ENCODE assay signal across 8 cellular contexts in the genomic region with DNA sequence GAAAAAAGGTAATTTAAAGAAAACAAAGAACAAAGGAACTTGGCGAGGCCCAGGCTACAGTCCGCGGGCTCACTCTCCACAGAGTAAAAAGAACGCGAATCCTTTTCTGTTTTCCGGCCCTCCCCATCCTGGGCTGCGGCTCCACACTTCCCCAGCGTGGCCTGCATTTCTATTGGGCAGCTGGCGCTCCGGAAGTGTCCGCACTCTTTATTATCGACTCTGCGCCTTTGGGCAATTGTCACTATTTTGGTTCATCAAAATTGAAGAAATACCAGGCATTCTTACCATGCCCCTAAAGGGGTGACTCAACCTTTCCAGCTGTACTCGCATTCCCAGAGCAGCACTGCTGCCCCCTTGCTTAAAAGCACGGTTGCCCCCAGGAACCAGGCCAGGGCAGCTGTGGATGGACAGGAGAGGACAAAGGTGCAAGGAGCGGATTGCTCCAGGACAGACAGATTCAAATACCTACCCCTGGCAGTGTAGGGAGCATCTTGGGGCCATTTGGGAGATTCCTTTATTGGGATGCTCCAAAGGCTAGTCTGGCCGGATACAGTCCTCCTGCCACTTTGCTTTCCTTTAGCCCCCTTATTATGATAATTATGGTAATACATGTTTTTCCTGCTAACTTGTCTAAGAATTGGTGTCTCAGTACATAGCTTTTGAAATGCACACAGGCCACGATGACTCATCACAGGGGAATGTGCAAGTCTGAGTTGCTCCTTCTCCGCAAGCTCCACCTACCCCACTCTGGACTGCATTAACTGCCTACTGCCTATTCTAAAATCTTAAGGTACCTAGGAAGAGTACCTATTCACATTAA. TPM values are rescaled to one million over a fixed set of nuclear protein-coding genes. Genes with fewer than 3 reads are reported as not detected.
DNase-seq lines count a peak whose midpoint lies in the region; ATAC-seq, FAIRE-seq and TF ChIP-seq lines count a peak whose summit lies in the region.

No MANE protein-coding gene starts in this region.

- no peak overlapping the region for H3K4me3 Mint-ChIP-seq in Caco-2 (ENCODE audit: unreplicated experiment)

- CTCF ChIA-PET in Caco-2 (lab: Charles Lee) (interaction anchor here (0.9 kb wide), 1 partner anchor 100 kb away, joined by 4 read pairs; no protein-coding TSS in a partner anchor), GM12878 (lab: Yijun Ruan, JAX) (interaction anchor here (0.6 to 2.0 kb wide), 8 partner anchors 15 to 1046 kb away, joined by 4 to 11 read pairs (median 4); a partner anchor contains a TSS)

- WGBS in GM12878 (ENCODE audit: insufficient coverage, insufficient replicate concordance, low lambda C conversion rate, missing lambda C conversion rate): 24% methylated on average over 19 of the region's 19 CpGs
- no CpG with 5 or more reads among the region's 19 CpGs for WGBS in iPS DF 6.9 (ENCODE audit: insufficient coverage, insufficient read length)

- peaks cover 31% of the 10 kb centered on the region for H3K79me2 ChIP-seq in GM12878 (ENCODE audit: control insufficient read depth, insufficient read depth, low read length)

- peak overlapping the region; percentile 96 for H3K4me2 ChIP-seq in GM12878 (ENCODE audit: control insufficient read depth, insufficient read depth)

- H3K9ac ChIP-seq in GM12878 (ENCODE audit: control insufficient read depth, insufficient read depth, low read length): peak overlapping the region; percentile 92
- H3K9ac ChIP-seq in skeletal muscle tissue (ENCODE audit: low read depth in 1 of 3, low read length in 3 of 3): peak overlapping the region; percentile 66 to 79 (median 76)

- H3K27ac ChIP-seq in GM12878 (ENCODE audit: control insufficient read depth, insufficient read depth) (peak overlapping the region; percentile 90), iPS DF 6.9 (ENCODE audit: low read length) (no peak overlapping the region), skeletal muscle tissue (ENCODE audit: low read depth, low read length) (peak overlapping the region; percentile 75)

- H3K27me3 ChIP-seq in Caco-2 (replicated peaks; ENCODE audit: control insufficient read depth, insufficient read depth, low read length): no peaks in the 10 kb centered on the region
- no peaks in the 10 kb centered on the region for H3K27me3 ChIP-seq in GM12878 (replicated peaks in 1 of 2; ENCODE audit: control insufficient read depth in 2 of 2, insufficient read depth in 2 of 2, low read length in 1 of 2)
- H3K27me3 ChIP-seq in iPS DF 6.9 (ENCODE audit: control insufficient read depth, insufficient read depth, low read length): peaks cover 6% of the 10 kb centered on the region; the same call in 1 of the 2 replicates
- peaks cover 0 to 4% (median 3%) of the 10 kb centered on the region in 3 donors for H3K27me3 ChIP-seq in skeletal muscle tissue (ENCODE audit: control insufficient read depth in 3 of 3, insufficient read depth in 3 of 3, low read length in 3 of 3)

- peak overlapping the region; percentile 81 for H3K27ac Mint-ChIP-seq in Caco-2 (ENCODE audit: unreplicated experiment)

- peaks cover 26% of the 10 kb centered on the region for H3K9me3 Mint-ChIP-seq in Caco-2 (ENCODE audit: unreplicated experiment)

- peaks cover 2% of the 10 kb centered on the region for H3K27me3 Mint-ChIP-seq in Caco-2 (ENCODE audit: insufficient read depth, unreplicated experiment)

- in situ Hi-C loops in GM12878 (cut with MboI): no loop called here

- TF ChIP-seq RAD21 in GM12878 (IDR thresholded peaks at IDR 0.05; ENCODE audit: insufficient read depth, low read depth, low read length): no peak

- POLR2A ChIA-PET in Caco-2 (lab: Charles Lee): no interaction called here
- POLR2A ChIA-PET in GM12878 (lab: Charles Lee): interaction anchor here (1.3 to 2.2 kb wide), 3 partner anchors 8 to 54 kb away, joined by 3 to 20 read pairs (median 3); a partner anchor contains a TSS

- BruUV-seq in Caco-2 (replicated peaks; lab: Mats Ljungman, UMichigan): no TSS peak
- BruUV-seq in GM12878 (replicated peaks; lab: Mats Ljungman, UMichigan): TSS peak; percentile 90

- SMC1A ChIA-PET in GM12878 (lab: Charles Lee; ENCODE audit: uncharacterized antibody, unreplicated experiment): interaction anchor here (0.6 to 2.1 kb wide), 17 partner anchors 10 to 122 kb away, joined by 3 to 24 read pairs (median 4); a partner anchor contains a TSS

- no peak for TF ChIP-seq EP300 in GM12878 (IDR thresholded peaks at IDR 0.05; ENCODE audit: borderline replicate concordance in 1 of 2, control insufficient read depth in 1 of 2, low read depth in 2 of 2, low read length in 2 of 2)

- H3K4me1 Mint-ChIP-seq in Caco-2 (ENCODE audit: low read depth, unreplicated experiment): peaks cover 12% of the 10 kb centered on the region

- H2AFZ ChIP-seq in GM12878 (ENCODE audit: control insufficient read depth, low read depth, low read length): peak overlapping the region; percentile 94

- ATAC-seq in HG03108 (IDR thresholded peaks at IDR 0.05; ENCODE audit: unreplicated experiment): peak; percentile 21
- peak; percentile 72 for ATAC-seq in GM12878

- H4K20me1 ChIP-seq in GM12878 (ENCODE audit: control insufficient read depth, insufficient read depth): no peaks in the 10 kb centered on the region

- peaks cover 6% of the 10 kb centered on the region for H3K36me3 Mint-ChIP-seq in Caco-2 (ENCODE audit: insufficient read depth, unreplicated experiment)

- no peak for TF ChIP-seq POLR2A in GM12878 (IDR thresholded peaks at IDR 0.05; ENCODE audit: low read depth, low read length)

- intact Hi-C loops in Caco-2 (cut with micrococcal nuclease; ENCODE audit: unreplicated experiment): loop anchor here (1.0 kb wide), 1 partner anchor 27 kb away; no protein-coding TSS in a partner anchor
- intact Hi-C loops in GM12878 (cut with micrococcal nuclease; ENCODE audit: unreplicated experiment): loop anchor here (5.0 kb wide), 1 partner anchor 104 kb away; a partner anchor contains a TSS

- H3K36me3 ChIP-seq in Caco-2 (ENCODE audit: control insufficient read depth, insufficient read depth, low read length) (no peaks in the 10 kb centered on the region), GM12878 (ENCODE audit: control insufficient read depth in 2 of 2, insufficient read depth in 2 of 2, low read length in 1 of 2) (no peaks in the 10 kb centered on the region), iPS DF 6.9 (ENCODE audit: control insufficient read depth, insufficient read depth, low read length) (no peaks in the 10 kb centered on the region; the same call in 1 of the 2 replicates), skeletal muscle tissue (ENCODE audit: control insufficient read depth in 3 of 3, insufficient read depth in 3 of 3, low read length in 3 of 3) (no peaks in the 10 kb centered on the region)

- peak; percentile 82 to 91 for DNase-seq in Caco-2
- peak; percentile 20 for DNase-seq in T-helper 9 cell
- DNase-seq in GM12878 (ENCODE audit: low read depth, low spot score): peak; percentile 40
- peak; percentile 98 for DNase-seq in iPS DF 6.9 (ENCODE audit: low read depth, low spot score)
- DNase-seq in NCI-H187 treated with DMSO at 0.1 percent for 48 hours (lab: John Stamatoyannopoulos, UW): no peak
- no peak for DNase-seq in NCI-H1048 (lab: John Stamatoyannopoulos, UW)

- no peak overlapping the region for H3K4me3 ChIP-seq in Caco-2 (ENCODE audit: low read depth, low read length)
- peak overlapping the region; percentile 82 for H3K4me3 ChIP-seq in GM12878
- peak overlapping the region; percentile 46; the same call in 1 of the 2 replicates for H3K4me3 ChIP-seq in iPS DF 6.9 (ENCODE audit: low read length)
- peak overlapping the region; percentile 76 to 86 (median 80) for H3K4me3 ChIP-seq in skeletal muscle tissue (ENCODE audit: low read length in 3 of 3)

- peak; percentile 23 for FAIRE-seq in GM12878 (lab: Jason Lieb, UNC)

- RAD21 ChIA-PET in GM12878 (lab: Charles Lee; ENCODE audit: unreplicated experiment): interaction anchor here (0.8 to 3.0 kb wide), 6 partner anchors 15 to 120 kb away, joined by 3 to 11 read pairs (median 5); a partner anchor contains a TSS

- TF ChIP-seq CTCF in Caco-2 (IDR thresholded peaks at IDR 0.05; ENCODE audit: insufficient read depth in 1 of 2, low read depth in 1 of 2, low read length in 1 of 2, severe bottlenecking in 1 of 2, unreplicated experiment in 1 of 2) (no peak), GM12878 (IDR thresholded peaks at IDR 0.05 in 2 of 3, conservative IDR thresholded peaks at IDR 0.05 in 1 of 3; ENCODE audit: control insufficient read depth in 2 of 3, extremely low read depth in 1 of 3, insufficient read depth in 1 of 3, low read depth in 3 of 3, low read length in 3 of 3) (no peak)

- H3K9me3 ChIP-seq in Caco-2 (no peaks in the 10 kb centered on the region), GM12878 (replicated peaks; ENCODE audit: control insufficient read depth, insufficient read depth, low read length) (no peaks in the 10 kb centered on the region), iPS DF 6.9 (ENCODE audit: control insufficient read depth, insufficient read depth, low read length) (no peaks in the 10 kb centered on the region), skeletal muscle tissue (ENCODE audit: control insufficient read depth in 3 of 3, low read length in 3 of 3) (no peaks in the 10 kb centered on the region)

- H3K4me1 ChIP-seq in Caco-2 (peaks cover 11% of the 10 kb centered on the region), GM12878 (ENCODE audit: control insufficient read depth, insufficient read depth, low read length) (peaks cover 16% of the 10 kb centered on the region), iPS DF 6.9 (ENCODE audit: control insufficient read depth, insufficient read depth, low read length) (peaks cover 1% of the 10 kb centered on the region; the same call in 1 of the 2 replicates), skeletal muscle tissue (ENCODE audit: control insufficient read depth in 3 of 3, insufficient read depth in 3 of 3, low read length in 3 of 3) (peaks cover 7 to 31% (median 21%) of the 10 kb centered on the region in 3 donors)

RNA-seq across cellular contexts. Expression of a gene that starts 1.0 kb away (rescaled TPM):
- not detected in 2 replicates for total RNA-seq in Caco-2 (2022)
- 18.6 and 20.7 TPM in 2 replicates for total RNA-seq in GM12878 (2013; cell fraction: nucleolus; rRNA removed)
- 15.0 and 16.9 TPM in 2 replicates for total RNA-seq in GM12878 (2014; rRNA removed)
- total RNA-seq in GM12878 (2014; rRNA removed; fragmentation: Illumina TruSeq; extraction: Trizol): 16.4 and 18.2 TPM in 2 replicates
- 11.6 and 12.8 TPM in 2 replicates for total RNA-seq in GM12878 (2021)
- polyA plus RNA-seq in GM12878 (2011; ENCODE audit: low read depth): 6.8 TPM
- 12.7 and 18.2 TPM in 2 replicates for polyA plus RNA-seq in GM12878 (2011; rRNA removed)
- polyA plus RNA-seq in GM12878 (2011; cell fraction: cytosol; rRNA removed): 4.9 and 5.3 TPM in 2 replicates
- polyA plus RNA-seq in GM12878 (2011; cell fraction: nucleus; rRNA removed): 20.2 and 24.1 TPM in 2 replicates
- polyA plus RNA-seq in GM12878 (2012): 8.4 and 9.7 TPM in 2 replicates
- 18.5 and 24.8 TPM in 2 replicates for polyA plus RNA-seq in GM12878 (2014; fragmentation: Illumina TruSeq; extraction: Trizol)
- polyA plus RNA-seq in GM12878 (2014; fragmentation: Nextera tagmentation; extraction: Ambion mirVana): 10 to 100 TPM; 11.2 to 14.8 TPM
- polyA plus RNA-seq in GM12878 (2014; rRNA removed): 7.9 and 14.2 TPM in 2 replicates
- 10 to 100 TPM in 1 of 2 experiments, 1 to 10 TPM in 1; 8.7 to 10.2 TPM for polyA plus RNA-seq in GM12878 (2016; fragmentation: Nextera tagmentation; extraction: Ambion mirVana)
- polyA minus RNA-seq in GM12878 (2011; rRNA and poly(A)+ RNA removed): 8.2 and 8.7 TPM in 2 replicates
- polyA minus RNA-seq in GM12878 (2011; cell fraction: cytosol; rRNA and poly(A)+ RNA removed): 1.6 and 3.4 TPM in 2 replicates
- 10.6 and 14.3 TPM in 2 replicates for polyA minus RNA-seq in GM12878 (2011; cell fraction: nucleus; rRNA and poly(A)+ RNA removed)
- 16.7 TPM for total RNA-seq in skeletal muscle tissue

RNA-seq across cellular contexts. Expression of a gene that starts 15.3 kb away (rescaled TPM):
- total RNA-seq in Caco-2 (2022): not detected in 2 replicates
- 70.3 and 76.0 TPM in 2 replicates for total RNA-seq in GM12878 (2013; cell fraction: nucleolus; rRNA removed)
- 56.3 and 56.4 TPM in 2 replicates for total RNA-seq in GM12878 (2014; rRNA removed)
- 41.0 and 42.2 TPM in 2 replicates for total RNA-seq in GM12878 (2014; rRNA removed; fragmentation: Illumina TruSeq; extraction: Trizol)
- total RNA-seq in GM12878 (2021): 51.5 and 64.4 TPM in 2 replicates
- 23.6 TPM for polyA plus RNA-seq in GM12878 (2011; ENCODE audit: low read depth)
- polyA plus RNA-seq in GM12878 (2011; rRNA removed): 62.0 and 91.9 TPM in 2 replicates
- 51.0 and 69.7 TPM in 2 replicates for polyA plus RNA-seq in GM12878 (2011; cell fraction: cytosol; rRNA removed)
- polyA plus RNA-seq in GM12878 (2011; cell fraction: nucleus; rRNA removed): 107 and 118 TPM in 2 replicates
- 31.8 and 34.3 TPM in 2 replicates for polyA plus RNA-seq in GM12878 (2012)
- polyA plus RNA-seq in GM12878 (2014; fragmentation: Illumina TruSeq; extraction: Trizol): 82.4 and 94.6 TPM in 2 replicates
- 10 to 100 TPM; 12.4 to 20.2 TPM for polyA plus RNA-seq in GM12878 (2014; fragmentation: Nextera tagmentation; extraction: Ambion mirVana)
- 72.5 and 81.9 TPM in 2 replicates for polyA plus RNA-seq in GM12878 (2014; rRNA removed)
- polyA plus RNA-seq in GM12878 (2016; fragmentation: Nextera tagmentation; extraction: Ambion mirVana): 10 to 100 TPM; 61.7 to 63.3 TPM
- 61.1 and 61.7 TPM in 2 replicates for polyA minus RNA-seq in GM12878 (2011; rRNA and poly(A)+ RNA removed)
- 14.5 and 17.4 TPM in 2 replicates for polyA minus RNA-seq in GM12878 (2011; cell fraction: cytosol; rRNA and poly(A)+ RNA removed)
- polyA minus RNA-seq in GM12878 (2011; cell fraction: nucleus; rRNA and poly(A)+ RNA removed): 25.8 and 31.7 TPM in 2 replicates
- total RNA-seq in skeletal muscle tissue: 1.0 TPM

RNA-seq across cellular contexts. Expression of a gene that starts 59.9 kb away (rescaled TPM):
- total RNA-seq in Caco-2 (2022) (not detected in 2 replicates), GM12878 (2014; rRNA removed) (28.4 and 37.5 TPM in 2 replicates), GM12878 (2014; rRNA removed; fragmentation: Illumina TruSeq; extraction: Trizol) (38.9 and 39.7 TPM in 2 replicates), GM12878 (2021) (30.9 and 33.7 TPM in 2 replicates), skeletal muscle tissue (16.7 TPM)
- 4.4 and 6.0 TPM in 2 replicates for total RNA-seq in GM12878 (2013; cell fraction: nucleolus; rRNA removed)
- 3.4 TPM for polyA plus RNA-seq in GM12878 (2011; ENCODE audit: low read depth)
- polyA plus RNA-seq in GM12878 (2011; rRNA removed) (2.1 and 2.5 TPM in 2 replicates), GM12878 (2014; fragmentation: Illumina TruSeq; extraction: Trizol) (34.3 and 43.8 TPM in 2 replicates), GM12878 (2014; fragmentation: Nextera tagmentation; extraction: Ambion mirVana) (1 to 10 TPM; 7.9 to 8.0 TPM), GM12878 (2014; rRNA removed) (26.5 and 30.5 TPM in 2 replicates), GM12878 (2016; fragmentation: Nextera tagmentation; extraction: Ambion mirVana) (10 to 100 TPM; 30.6 to 33.8 TPM)
- 0.96 and 1.1 TPM in 2 replicates for polyA plus RNA-seq in GM12878 (2011; cell fraction: cytosol; rRNA removed)
- polyA plus RNA-seq in GM12878 (2011; cell fraction: nucleus; rRNA removed): 2.6 and 3.2 TPM in 2 replicates
- 3.8 and 5.4 TPM in 2 replicates for polyA plus RNA-seq in GM12878 (2012)
- 2.2 and 3.1 TPM in 2 replicates for polyA minus RNA-seq in GM12878 (2011; rRNA and poly(A)+ RNA removed)
- 1.0 and 1.6 TPM in 2 replicates for polyA minus RNA-seq in GM12878 (2011; cell fraction: cytosol; rRNA and poly(A)+ RNA removed)
- 1.1 and 1.5 TPM in 2 replicates for polyA minus RNA-seq in GM12878 (2011; cell fraction: nucleus; rRNA and poly(A)+ RNA removed)

Comparison
In these comparisons a context has a peak if more than half of its experiments do, and no peak if none do; other contexts are left out.
1. DNase-seq: peak in Caco-2 (2 of 2), T-helper 9 cell (single experiment), GM12878 (single experiment) and iPS DF 6.9 (single experiment); none in NCI-H187 treated with DMSO at 0.1 percent for 48 hours (single experiment) and NCI-H1048 (single experiment).
2. RNA of a gene that starts 1.0 kb away (total RNA-seq): 16.7 TPM in skeletal muscle tissue (single experiment) and 11.6 to 20.7 TPM in GM12878; not detected in Caco-2; every median in the first group is over 10 times any median in the second.
3. RNA of a gene that starts 15.3 kb away (total RNA-seq): 41.0 to 76.0 TPM in GM12878; 1.0 TPM in skeletal muscle tissue (single experiment) and not detected in Caco-2; every median in the first group is over 10 times any median in the second.